ENCODE assay signal across 8 cellular contexts in genomic region chr3:47850062-47850802, GRCh38. TPM values are rescaled to one million over a fixed set of nuclear protein-coding genes. Genes with fewer than 3 reads are reported as not detected.
DNase-seq lines count a peak whose midpoint lies in the region; ATAC-seq and TF ChIP-seq lines count a peak whose summit lies in the region.

No MANE protein-coding gene starts in this region.

- H3K27me3 Mint-ChIP-seq in GM23338 (ENCODE audit: insufficient read depth, low read depth, poor library complexity): peaks cover 39% of the 10 kb centered on the region
- no peaks in the 10 kb centered on the region for H3K27me3 Mint-ChIP-seq in activated T-helper 1 cell treated with anti-CD3 and anti-CD28 coated beads, Interleukin-12 subunit alpha, Interleukin-12 subunit beta, Interleukin-2, Interleukin-4 antibody, amounts not matched to agents 30 ng/mL and 10 ng/mL and 1 ng/mL, durations not matched to agents 14 hours and 24 hours and 36 hours (ENCODE audit: insufficient read depth)
- H3K27me3 Mint-ChIP-seq in T-helper 2 cell treated with Interferon-gamma antibody and Interleukin-4, amounts not matched to agents 5 μg/mL and 100 μg/mL, for 36 hours (ENCODE audit: low read depth): no peaks in the 10 kb centered on the region

- H3K27me3 ChIP-seq in GM23338 (ENCODE audit: insufficient read depth): no peaks in the 10 kb centered on the region

- no peaks in the 10 kb centered on the region for H3K79me2 ChIP-seq in GM23338 (replicated peaks; ENCODE audit: insufficient read depth)

- no peak overlapping the region for H3K4me2 ChIP-seq in GM23338

- H3K4me3 ChIP-seq in AG09309 (ENCODE audit: control insufficient read depth, low read depth, low read length) (no peak overlapping the region), GM23338 (no peak overlapping the region)

- H3K4me3 Mint-ChIP-seq in GM23338: no peak overlapping the region; the same call in 2 of the 3 replicates
- no peak overlapping the region for H3K4me3 Mint-ChIP-seq in activated T-helper 1 cell treated with anti-CD3 and anti-CD28 coated beads, Interleukin-12 subunit alpha, Interleukin-12 subunit beta, Interleukin-2, Interleukin-4 antibody, amounts not matched to agents 30 ng/mL and 10 ng/mL and 1 ng/mL, durations not matched to agents 14 hours and 24 hours and 36 hours
- H3K4me3 Mint-ChIP-seq in T-helper 2 cell treated with Interferon-gamma antibody and Interleukin-4, amounts not matched to agents 5 μg/mL and 100 μg/mL, for 36 hours: no peak overlapping the region

- H3K9me3 Mint-ChIP-seq in GM23338: no peaks in the 10 kb centered on the region
- no peaks in the 10 kb centered on the region for H3K9me3 Mint-ChIP-seq in activated T-helper 1 cell treated with anti-CD3 and anti-CD28 coated beads, Interleukin-12 subunit alpha, Interleukin-12 subunit beta, Interleukin-2, Interleukin-4 antibody, amounts not matched to agents 30 ng/mL and 10 ng/mL and 1 ng/mL, durations not matched to agents 14 hours and 24 hours and 36 hours
- no peaks in the 10 kb centered on the region for H3K9me3 Mint-ChIP-seq in T-helper 2 cell treated with Interferon-gamma antibody and Interleukin-4, amounts not matched to agents 5 μg/mL and 100 μg/mL, for 36 hours

- no peak overlapping the region for H2AFZ ChIP-seq in GM23338

- peak; percentile 27 for ATAC-seq in GM23338

- H3K27ac Mint-ChIP-seq in GM23338: no peak overlapping the region
- H3K27ac Mint-ChIP-seq in activated T-helper 1 cell treated with anti-CD3 and anti-CD28 coated beads, Interleukin-12 subunit alpha, Interleukin-12 subunit beta, Interleukin-2, Interleukin-4 antibody, amounts not matched to agents 30 ng/mL and 10 ng/mL and 1 ng/mL, durations not matched to agents 14 hours and 24 hours and 36 hours: peak overlapping the region; percentile 16
- no peak overlapping the region for H3K27ac Mint-ChIP-seq in T-helper 2 cell treated with Interferon-gamma antibody and Interleukin-4, amounts not matched to agents 5 μg/mL and 100 μg/mL, for 36 hours

- peaks cover 28% of the 10 kb centered on the region for H3F3A ChIP-seq in GM23338 (replicated peaks; ENCODE audit: low read depth)

- intact Hi-C loops in activated T-helper 1 cell treated with anti-CD3 and anti-CD28 coated beads, Interleukin-12 subunit alpha, Interleukin-12 subunit beta, Interleukin-2, Interleukin-4 antibody, amounts not matched to agents 30 ng/mL and 10 ng/mL and 1 ng/mL, durations not matched to agents 14 hours and 24 hours and 36 hours (cut with micrococcal nuclease): no loop called here

- H3K4me1 Mint-ChIP-seq in GM23338: peaks cover 2% of the 10 kb centered on the region
- H3K4me1 Mint-ChIP-seq in activated T-helper 1 cell treated with anti-CD3 and anti-CD28 coated beads, Interleukin-12 subunit alpha, Interleukin-12 subunit beta, Interleukin-2, Interleukin-4 antibody, amounts not matched to agents 30 ng/mL and 10 ng/mL and 1 ng/mL, durations not matched to agents 14 hours and 24 hours and 36 hours (ENCODE audit: low read depth): no peaks in the 10 kb centered on the region
- no peaks in the 10 kb centered on the region for H3K4me1 Mint-ChIP-seq in T-helper 2 cell treated with Interferon-gamma antibody and Interleukin-4, amounts not matched to agents 5 μg/mL and 100 μg/mL, for 36 hours (ENCODE audit: low read depth)

- peaks cover 17% of the 10 kb centered on the region for H4K20me1 ChIP-seq in GM23338 (replicated peaks; ENCODE audit: insufficient read depth)

- DNase-seq in AG09309 (ENCODE audit: low read depth): no peak
- DNase-seq in GM23338 (ENCODE audit: low spot score): peak; percentile 54
- no peak for DNase-seq in activated T-helper 1 cell treated with anti-CD3 and anti-CD28 coated beads, Interleukin-12 subunit alpha, Interleukin-12 subunit beta, Interleukin-2, Interleukin-4 antibody, amounts not matched to agents 30 ng/mL and 10 ng/mL and 1 ng/mL, durations not matched to agents 14 hours and 24 hours and 36 hours (ENCODE audit: low spot score)
- DNase-seq in kidney tubule cell (ENCODE audit: low spot score): peak; percentile 35
- no peak for DNase-seq in cortex of kidney (lab: John Stamatoyannopoulos, UW)
- DNase-seq in NCI-H1048 (lab: John Stamatoyannopoulos, UW): no peak
- no peak for DNase-seq in SK-N-DZ (ENCODE audit: low spot score)
- DNase-seq in T-helper 2 cell treated with Interferon-gamma antibody and Interleukin-4, amounts not matched to agents 5 μg/mL and 100 μg/mL, for 36 hours (ENCODE audit: low spot score): no peak

- peak; percentile 45 for TF ChIP-seq CTCF in AG09309 (IDR thresholded peaks at IDR 0.05; ENCODE audit: control insufficient read depth, insufficient read depth, low read depth, low read length, missing control alignments)
- peak; percentile 39 to 60 for TF ChIP-seq CTCF in GM23338 (conservative IDR thresholded peaks at IDR 0.05; ENCODE audit: low read depth in 2 of 2)

- no peaks in the 10 kb centered on the region for H3K4me1 ChIP-seq in GM23338 (ENCODE audit: insufficient read depth)

- peaks cover 72% of the 10 kb centered on the region for H3K36me3 Mint-ChIP-seq in GM23338 (ENCODE audit: low read depth)
- peaks cover 19% of the 10 kb centered on the region for H3K36me3 Mint-ChIP-seq in activated T-helper 1 cell treated with anti-CD3 and anti-CD28 coated beads, Interleukin-12 subunit alpha, Interleukin-12 subunit beta, Interleukin-2, Interleukin-4 antibody, amounts not matched to agents 30 ng/mL and 10 ng/mL and 1 ng/mL, durations not matched to agents 14 hours and 24 hours and 36 hours (ENCODE audit: low read depth)
- H3K36me3 Mint-ChIP-seq in T-helper 2 cell treated with Interferon-gamma antibody and Interleukin-4, amounts not matched to agents 5 μg/mL and 100 μg/mL, for 36 hours (ENCODE audit: low read depth): peaks cover 26% of the 10 kb centered on the region

- H3K36me3 ChIP-seq in GM23338 (ENCODE audit: insufficient read depth): peaks cover 19% of the 10 kb centered on the region

- no peaks in the 10 kb centered on the region for H3K9me2 ChIP-seq in GM23338 (ENCODE audit: insufficient read depth)

- peak overlapping the region; percentile 50; the same call in 1 of the 2 replicates for H3K27ac ChIP-seq in GM23338 (ENCODE audit: low read depth)

TF ChIP-seq in GM23338, 12 proteins besides CTCF, POLR2A, EP300 and RAD21:
- TF ChIP-seq POLR2AphosphoS5 (IDR thresholded peaks at IDR 0.05; ENCODE audit: low read depth) (0 out of 2 replicates have a peak, but pooled peaks have one; percentile 13), ETS1 (IDR thresholded peaks at IDR 0.05) (no peak), ZNF114 (CRISPR knock-in tag; IDR thresholded peaks at IDR 0.05) (no peak), NANOG (IDR thresholded peaks at IDR 0.05; ENCODE audit: borderline replicate concordance) (no peak)
- TF ChIP-seq, protein P1, sequence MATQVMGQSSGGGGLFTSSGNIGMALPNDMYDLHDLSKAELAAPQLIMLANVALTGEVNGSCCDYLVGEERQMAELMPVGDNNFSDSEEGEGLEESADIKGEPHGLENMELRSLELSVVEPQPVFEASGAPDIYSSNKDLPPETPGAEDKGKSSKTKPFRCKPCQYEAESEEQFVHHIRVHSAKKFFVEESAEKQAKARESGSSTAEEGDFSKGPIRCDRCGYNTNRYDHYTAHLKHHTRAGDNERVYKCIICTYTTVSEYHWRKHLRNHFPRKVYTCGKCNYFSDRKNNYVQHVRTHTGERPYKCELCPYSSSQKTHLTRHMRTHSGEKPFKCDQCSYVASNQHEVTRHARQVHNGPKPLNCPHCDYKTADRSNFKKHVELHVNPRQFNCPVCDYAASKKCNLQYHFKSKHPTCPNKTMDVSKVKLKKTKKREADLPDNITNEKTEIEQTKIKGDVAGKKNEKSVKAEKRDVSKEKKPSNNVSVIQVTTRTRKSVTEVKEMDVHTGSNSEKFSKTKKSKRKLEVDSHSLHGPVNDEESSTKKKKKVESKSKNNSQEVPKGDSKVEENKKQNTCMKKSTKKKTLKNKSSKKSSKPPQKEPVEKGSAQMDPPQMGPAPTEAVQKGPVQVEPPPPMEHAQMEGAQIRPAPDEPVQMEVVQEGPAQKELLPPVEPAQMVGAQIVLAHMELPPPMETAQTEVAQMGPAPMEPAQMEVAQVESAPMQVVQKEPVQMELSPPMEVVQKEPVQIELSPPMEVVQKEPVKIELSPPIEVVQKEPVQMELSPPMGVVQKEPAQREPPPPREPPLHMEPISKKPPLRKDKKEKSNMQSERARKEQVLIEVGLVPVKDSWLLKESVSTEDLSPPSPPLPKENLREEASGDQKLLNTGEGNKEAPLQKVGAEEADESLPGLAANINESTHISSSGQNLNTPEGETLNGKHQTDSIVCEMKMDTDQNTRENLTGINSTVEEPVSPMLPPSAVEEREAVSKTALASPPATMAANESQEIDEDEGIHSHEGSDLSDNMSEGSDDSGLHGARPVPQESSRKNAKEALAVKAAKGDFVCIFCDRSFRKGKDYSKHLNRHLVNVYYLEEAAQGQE (IDR thresholded peaks at IDR 0.05; ENCODE audit: unreplicated experiment): no peak

RNA-seq across cellular contexts. Expression of gene DHX30, which starts 47.3 kb away (rescaled TPM):
- 113 and 125 TPM in 2 replicates for total RNA-seq in GM23338 (2014; rRNA removed; shearing (Covaris generic))
- 47.5 and 52.8 TPM in 2 replicates for polyA plus RNA-seq in GM23338 (2016; fragmentation: Nextera tagmentation; extraction: Ambion mirVana)
- 149 and 154 TPM in 2 replicates for total RNA-seq in activated T-helper 1 cell treated with anti-CD3 and anti-CD28 coated beads, Interleukin-12 subunit alpha, Interleukin-12 subunit beta, Interleukin-2, Interleukin-4 antibody, amounts not matched to agents 30 ng/mL and 10 ng/mL and 1 ng/mL, durations not matched to agents 14 hours and 24 hours and 36 hours
- polyA plus RNA-seq in SK-N-DZ (2014; cell fraction: cytosol; rRNA removed): 99.0 and 126 TPM in 2 replicates
- polyA plus RNA-seq in SK-N-DZ (2014; cell fraction: nucleus; rRNA removed): 260 and 269 TPM in 2 replicates

Comparison
In these comparisons a context has a peak if more than half of its experiments do, and no peak if none do; other contexts are left out.
1. DNase-seq: peak in GM23338 (single experiment) and kidney tubule cell (single experiment); none in AG09309 (single experiment), activated T-helper 1 cell treated with anti-CD3 and anti-CD28 coated beads, Interleukin-12 subunit alpha, Interleukin-12 subunit beta, Interleukin-2, Interleukin-4 antibody, amounts not matched to agents 30 ng/mL and 10 ng/mL and 1 ng/mL, durations not matched to agents 14 hours and 24 hours and 36 hours (single experiment), cortex of kidney (single experiment), NCI-H1048 (single experiment), SK-N-DZ (single experiment) and T-helper 2 cell treated with Interferon-gamma antibody and Interleukin-4, amounts not matched to agents 5 μg/mL and 100 μg/mL, for 36 hours (single experiment).